Comparison of ENCODE assay signal across 8 cellular contexts in the genomic region with DNA sequence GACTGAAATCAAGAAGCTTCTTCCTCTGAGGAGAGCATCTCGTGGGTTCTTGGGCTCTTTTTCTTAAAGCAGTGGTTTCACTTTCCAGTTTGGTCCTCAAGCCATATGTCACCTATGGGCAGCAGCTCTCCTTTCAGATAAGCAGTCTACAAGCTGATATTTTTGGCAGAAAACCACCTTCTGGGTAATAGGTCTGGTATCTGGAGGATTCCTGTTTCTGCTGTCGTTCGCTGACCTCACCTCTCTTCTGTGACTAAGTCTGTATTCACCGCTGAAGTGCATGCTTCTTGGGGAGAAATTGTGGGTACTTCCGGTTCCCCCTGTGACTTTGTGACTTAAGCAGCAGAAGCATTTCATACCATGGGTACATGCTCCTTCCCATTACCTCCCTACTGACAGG.
DNase-seq lines count a peak whose midpoint lies in the region; ATAC-seq, FAIRE-seq and TF ChIP-seq lines count a peak whose summit lies in the region.

No MANE protein-coding gene starts in this region.

- peak; percentile 39 to 45 for TF ChIP-seq RAD21 in A549 (conservative IDR thresholded peaks at IDR 0.05 in 1 of 2, IDR thresholded peaks at IDR 0.05 in 1 of 2)

- no peaks in the 10 kb centered on the region for H3K27me3 ChIP-seq in naive thymus-derived CD4-positive, alpha-beta T cell (ENCODE audit: control insufficient read depth in 2 of 2, insufficient read depth in 2 of 2, low read length in 2 of 2)

- peaks cover 0 to 18% (median 9%) of the 10 kb centered on the region in 7 donors for H3K4me1 Mint-ChIP-seq in naive thymus-derived CD4-positive, alpha-beta T cell

- no peaks in the 10 kb centered on the region for H3K36me3 Mint-ChIP-seq in naive thymus-derived CD4-positive, alpha-beta T cell

- intact Hi-C loops in naive thymus-derived CD4-positive, alpha-beta T cell (cut with micrococcal nuclease): no loop called here

- peak overlapping the region in 9 of 10 donors; percentile 21 to 66 (median 54) for H3K4me3 Mint-ChIP-seq in naive thymus-derived CD4-positive, alpha-beta T cell

- no peak for TF ChIP-seq CTCF in A549 (IDR thresholded peaks at IDR 0.05)
- no peak for TF ChIP-seq CTCF in WI38 (IDR thresholded peaks at IDR 0.05; ENCODE audit: low read depth, low read length)

- peak overlapping the region; percentile 69 for H3K4me2 ChIP-seq in A549

- under 1% methylated on average over 5 of the region's 5 CpGs for WGBS in A549 (ENCODE audit: missing lambda C conversion rate)

- H3K9me3 Mint-ChIP-seq in naive thymus-derived CD4-positive, alpha-beta T cell: peaks cover 0 to 5% (median 0%) of the 10 kb centered on the region in 11 donors

- no peak for TF ChIP-seq POLR2A in A549 (IDR thresholded peaks at IDR 0.05; ENCODE audit: low read length)

- H3K4me1 ChIP-seq in A549: peaks cover 54% of the 10 kb centered on the region
- no peaks in the 10 kb centered on the region for H3K4me1 ChIP-seq in naive thymus-derived CD4-positive, alpha-beta T cell (ENCODE audit: control insufficient read depth in 2 of 2, insufficient read depth in 2 of 2, low read length in 2 of 2)

- peak; percentile 76 for FAIRE-seq in A549 (lab: Jason Lieb, UNC)

- POLR2A ChIA-PET in A549 (lab: Yijun Ruan, JAX): interaction anchor here (1.1 to 4.0 kb wide), 5 partner anchors 9 to 193 kb away, joined by 3 to 26 read pairs (median 5); partner anchors contain the start of gene EDN1
- POLR2A ChIA-PET in naive thymus-derived CD4-positive, alpha-beta T cell (lab: Charles Lee): no interaction called here

- ATAC-seq in A549 (peak; percentile 86 to 93), GM18870 (IDR thresholded peaks at IDR 0.05; ENCODE audit: unreplicated experiment) (peak; percentile 70), HG03095 (IDR thresholded peaks at IDR 0.05; ENCODE audit: unreplicated experiment) (peak; percentile 85), left lobe of liver (no peak)
- ATAC-seq in naive thymus-derived CD4-positive, alpha-beta T cell: no peak

- H3K4me3 ChIP-seq in A549 (peak overlapping the region; percentile 22; the same call in 1 of the 3 replicates), WI38 (ENCODE audit: low read depth, low read length) (peak overlapping the region; percentile 32)
- no peak overlapping the region for H3K4me3 ChIP-seq in naive thymus-derived CD4-positive, alpha-beta T cell (ENCODE audit: low read length)

- H3K27me3 Mint-ChIP-seq in naive thymus-derived CD4-positive, alpha-beta T cell: peaks cover 0 to 16% (median 0%) of the 10 kb centered on the region in 5 donors

- no peaks in the 10 kb centered on the region for H3K36me3 ChIP-seq in naive thymus-derived CD4-positive, alpha-beta T cell (ENCODE audit: control insufficient read depth in 2 of 3, insufficient read depth in 3 of 3, low read length in 3 of 3)

- CTCF ChIA-PET in A549 (lab: Yijun Ruan, JAX): interaction anchor here (0.9 to 4.8 kb wide), 10 partner anchors 12 to 197 kb away, joined by 3 to 36 read pairs (median 4); partner anchors contain the start of gene EDN1
- CTCF ChIA-PET in naive thymus-derived CD4-positive, alpha-beta T cell (lab: Charles Lee): no interaction called here

- peak overlapping the region; percentile 92 to 98 for H3K27ac ChIP-seq in A549
- no peak overlapping the region for H3K27ac ChIP-seq in naive thymus-derived CD4-positive, alpha-beta T cell (ENCODE audit: low read depth, low read length)

- TF ChIP-seq EP300 in A549 (IDR thresholded peaks at IDR 0.05): peak; percentile 75 to 79; a peak in 4 of 5 replicates

- DNase-seq in A549 (ENCODE audit: low read depth in 1 of 2, low spot score in 1 of 2): peak; percentile 30 to 95
- DNase-seq in naive thymus-derived CD4-positive, alpha-beta T cell: no peak
- no peak for DNase-seq in left lobe of liver (ENCODE audit: low spot score)
- no peak for DNase-seq in DMS79 (lab: John Stamatoyannopoulos, UW)
- DNase-seq in germinal center (ENCODE audit: low spot score): no peak

- peaks cover 13% of the 10 kb centered on the region; the same call in 2 of the 3 replicates for H3K9me3 ChIP-seq in A549
- no peaks in the 10 kb centered on the region for H3K9me3 ChIP-seq in naive thymus-derived CD4-positive, alpha-beta T cell (ENCODE audit: control insufficient read depth in 2 of 3, low read length in 3 of 3)

- peak overlapping the region in 1 of 9 donors; percentile 9 for H3K27ac Mint-ChIP-seq in naive thymus-derived CD4-positive, alpha-beta T cell

TF ChIP-seq in A549, 52 proteins besides CTCF, POLR2A, EP300 and RAD21:
- TF ChIP-seq, protein P1, sequence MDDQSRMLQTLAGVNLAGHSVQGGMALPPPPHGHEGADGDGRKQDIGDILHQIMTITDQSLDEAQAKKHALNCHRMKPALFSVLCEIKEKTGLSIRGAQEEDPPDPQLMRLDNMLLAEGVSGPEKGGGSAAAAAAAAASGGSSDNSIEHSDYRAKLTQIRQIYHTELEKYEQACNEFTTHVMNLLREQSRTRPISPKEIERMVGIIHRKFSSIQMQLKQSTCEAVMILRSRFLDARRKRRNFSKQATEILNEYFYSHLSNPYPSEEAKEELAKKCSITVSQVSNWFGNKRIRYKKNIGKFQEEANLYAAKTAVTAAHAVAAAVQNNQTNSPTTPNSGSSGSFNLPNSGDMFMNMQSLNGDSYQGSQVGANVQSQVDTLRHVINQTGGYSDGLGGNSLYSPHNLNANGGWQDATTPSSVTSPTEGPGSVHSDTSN (IDR thresholded peaks at IDR 0.05): peak; percentile 72; the same call in 1 of the 2 replicates
- no peak for TF ChIP-seq ZNF302 (CRISPR knock-in tag; IDR thresholded peaks at IDR 0.05)
- TF ChIP-seq, protein P2, sequence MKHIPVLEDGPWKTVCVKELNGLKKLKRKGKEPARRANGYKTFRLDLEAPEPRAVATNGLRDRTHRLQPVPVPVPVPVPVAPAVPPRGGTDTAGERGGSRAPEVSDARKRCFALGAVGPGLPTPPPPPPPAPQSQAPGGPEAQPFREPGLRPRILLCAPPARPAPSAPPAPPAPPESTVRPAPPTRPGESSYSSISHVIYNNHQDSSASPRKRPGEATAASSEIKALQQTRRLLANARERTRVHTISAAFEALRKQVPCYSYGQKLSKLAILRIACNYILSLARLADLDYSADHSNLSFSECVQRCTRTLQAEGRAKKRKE (CRISPR knock-in tag; IDR thresholded peaks at IDR 0.05; ENCODE audit: low read depth): 0 out of 2 replicates have a peak, but pooled peaks have one; percentile 32
- no peak for TF ChIP-seq RNF2 (IDR thresholded peaks at IDR 0.05; ENCODE audit: borderline replicate concordance, low read depth)
- 0 out of 2 replicates have a peak, but pooled peaks have one; percentile 48 for TF ChIP-seq HOXB13 (CRISPR knock-in tag; IDR thresholded peaks at IDR 0.05; ENCODE audit: low read depth)
- TF ChIP-seq JUN (IDR thresholded peaks at IDR 0.05): peak; percentile 36 to 42; a peak in 2 of 5 replicates
- TF ChIP-seq ZSCAN20 (CRISPR knock-in tag; IDR thresholded peaks at IDR 0.05): no peak
- peak; percentile 32; the same call in 1 of the 3 replicates for TF ChIP-seq BCL3 (IDR thresholded peaks at IDR 0.05)
- peak in 1 of 2 experiments; percentile 26; a peak in 1 of 4 replicates for TF ChIP-seq CEBPB (IDR thresholded peaks at IDR 0.05)
- TF ChIP-seq SMC3 (IDR thresholded peaks at IDR 0.05): peak; percentile 47; the same call in 2 of the 3 replicates
- TF ChIP-seq TFCP2L1 (CRISPR knock-in tag; IDR thresholded peaks at IDR 0.05): no peak
- peak; percentile 53; the same call in 1 of the 2 replicates for TF ChIP-seq E2F6 (IDR thresholded peaks at IDR 0.05; ENCODE audit: borderline replicate concordance, low read depth)
- TF ChIP-seq, protein P3, sequence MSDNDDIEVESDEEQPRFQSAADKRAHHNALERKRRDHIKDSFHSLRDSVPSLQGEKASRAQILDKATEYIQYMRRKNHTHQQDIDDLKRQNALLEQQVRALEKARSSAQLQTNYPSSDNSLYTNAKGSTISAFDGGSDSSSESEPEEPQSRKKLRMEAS (IDR thresholded peaks at IDR 0.05): peak; percentile 82
- TF ChIP-seq JUNB (IDR thresholded peaks at IDR 0.05): peak; percentile 86
- no peak for TF ChIP-seq ZC3H11A (IDR thresholded peaks at IDR 0.05)
- TF ChIP-seq ZFP36 (IDR thresholded peaks at IDR 0.05; ENCODE audit: borderline replicate concordance, partially characterized antibody): no peak
- TF ChIP-seq KDM5A (IDR thresholded peaks at IDR 0.05): no peak
- TF ChIP-seq FOSL2 (IDR thresholded peaks at IDR 0.05): peak; percentile 73; the same call in 1 of the 2 replicates
- peak; percentile 85 for TF ChIP-seq FOSL2 (CRISPR knock-in tag; IDR thresholded peaks at IDR 0.05)
- peak; percentile 91 for TF ChIP-seq GATA3 (IDR thresholded peaks at IDR 0.05; ENCODE audit: borderline replicate concordance)

Comparison
In these comparisons a context has a peak if more than half of its experiments do, and no peak if none do; other contexts are left out.
1. ATAC-seq: peak in A549 (2 of 2), GM18870 (single experiment) and HG03095 (single experiment); none in naive thymus-derived CD4-positive, alpha-beta T cell (single experiment) and left lobe of liver (single experiment).
2. DNase-seq: peak in A549 (2 of 2); none in naive thymus-derived CD4-positive, alpha-beta T cell (0 of 9), left lobe of liver (single experiment), DMS79 (single experiment) and germinal center (single experiment).